9 cellular contexts compared by ENCODE assay signal in the genomic region with DNA sequence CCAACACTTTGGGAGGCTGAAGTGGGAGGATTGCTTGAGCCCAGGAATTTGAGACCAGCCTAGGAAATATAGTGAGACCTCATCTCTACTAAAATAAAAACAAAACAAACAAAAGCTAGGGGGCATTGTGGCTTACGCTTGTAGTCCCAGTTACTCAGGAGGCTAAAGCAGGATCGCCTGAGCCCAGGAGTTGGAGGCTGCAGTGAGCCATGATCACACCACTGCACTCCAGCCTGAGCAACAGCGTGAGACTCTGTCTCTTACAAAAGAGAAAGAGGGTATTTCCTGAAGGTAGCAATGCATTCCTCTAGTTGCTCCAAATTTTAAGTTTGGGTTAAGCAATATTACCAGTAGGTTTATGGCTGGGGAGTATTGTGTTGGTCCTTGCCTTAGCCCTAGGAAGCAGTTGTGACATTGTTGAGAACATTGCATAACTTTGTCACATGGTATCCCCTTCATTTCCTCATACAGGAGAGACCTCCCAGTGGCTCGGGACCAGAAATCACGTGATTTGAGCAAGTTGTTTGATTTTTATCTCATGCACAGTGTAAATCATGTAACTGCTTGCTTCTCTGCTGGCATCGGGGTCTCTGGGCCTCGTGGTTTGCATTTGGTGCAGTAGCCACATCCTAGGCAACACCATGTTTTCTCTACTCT. TPM values are rescaled to one million over a fixed set of nuclear protein-coding genes. Genes with fewer than 3 reads are reported as not detected.
DNase-seq lines count a peak whose midpoint lies in the region; ATAC-seq and TF ChIP-seq lines count a peak whose summit lies in the region.
"Had no signal": no experiment of that assay in that cellular context is flagged by ENCODE, and none has a peak within 500 bp of the region (broad histone marks: within the 10 kb centered on the region; RNA-seq: fewer than 3 reads in every experiment).

No MANE protein-coding gene starts in this region.

- peaks cover 23% of the 10 kb centered on the region for H3K4me1 ChIP-seq in adipocyte (ENCODE audit: control insufficient read depth, insufficient read depth, low read length)
- peaks cover 0 to 46% (median 17%) of the 10 kb centered on the region in 4 donors for H3K4me1 ChIP-seq in tibial artery

- intact Hi-C loops in lower leg skin (cut with DNase I; ENCODE audit: low total_unique reads), result no loop called here
- intact Hi-C loops in tibial artery (cut with DNase I; ENCODE audit: low total_unique reads), result no loop called here

- H3K4me3 ChIP-seq in adipocyte (ENCODE audit: low read length) (peak overlapping the region; percentile 20), lower leg skin (ENCODE audit: low read depth, poor library complexity, severe bottlenecking) (no peak overlapping the region), tibial artery (no peak overlapping the region)
- H3K4me3 ChIP-seq: GM12878 had no signal

- H3K4me3 Mint-ChIP-seq in type B pancreatic cell, result no peak overlapping the region

- peaks cover 20% of the 10 kb centered on the region for H3K27me3 ChIP-seq in adipocyte (replicated peaks; ENCODE audit: control insufficient read depth, insufficient read depth, low read length)
- H3K27me3 ChIP-seq in tibial artery, result peaks cover 0 to 3% of the 10 kb centered on the region in 2 donors

- H3K27me3 Mint-ChIP-seq in type B pancreatic cell, result peaks cover 10% of the 10 kb centered on the region

- H3K4me1 Mint-ChIP-seq in type B pancreatic cell (ENCODE audit: unreplicated experiment), result peaks cover 10% of the 10 kb centered on the region

- H3K27ac Mint-ChIP-seq in type B pancreatic cell, result no peak overlapping the region

- TF ChIP-seq POLR2A in lower leg skin (IDR thresholded peaks at IDR 0.05), result no peak

- H3K9me3 Mint-ChIP-seq in type B pancreatic cell, result no peaks in the 10 kb centered on the region

- peak overlapping the region; percentile 61 for H3K9ac ChIP-seq in adipocyte (ENCODE audit: low read length)

- in situ Hi-C loops in KBM-7 (cut with MboI; ENCODE audit: low pct_unique_long_range_greater_than_20kb, low sequenced_read_pairs), result no loop called here

- DNase-seq in KBM-7, result peak; percentile 82
- peak; percentile 84 for DNase-seq in adipocyte (ENCODE audit: low read depth)
- peak; percentile 89 to 95 for DNase-seq in lower leg skin (ENCODE audit: low spot score in 2 of 2)
- peak; percentile 84 to 90 for DNase-seq in tibial artery
- no peak for DNase-seq in type B pancreatic cell (ENCODE audit: extremely low spot score, unreplicated experiment)
- no peak for DNase-seq in NCI-H774 (lab: John Stamatoyannopoulos, UW)

- H3K36me3 ChIP-seq in adipocyte (ENCODE audit: control insufficient read depth, insufficient read depth, low read length, severe bottlenecking), result no peaks in the 10 kb centered on the region
- no peaks in the 10 kb centered on the region for H3K36me3 ChIP-seq in tibial artery

- WGBS in lower leg skin, 2 donors, result 32 to 43% methylated on average over 7 of the region's 7 CpGs

- H3K9me3 ChIP-seq in adipocyte (ENCODE audit: control insufficient read depth, low read length) (no peaks in the 10 kb centered on the region), tibial artery (no peaks in the 10 kb centered on the region)

- H3K27ac ChIP-seq in tibial artery, result peak overlapping the region; percentile 26 to 31
- H3K27ac ChIP-seq: VCaP had no signal

- ATAC-seq in GM18909 (IDR thresholded peaks at IDR 0.05; ENCODE audit: poor library complexity, unreplicated experiment), result no peak
- ATAC-seq: GM12878 had no signal

- TF ChIP-seq CTCF in lower leg skin (IDR thresholded peaks at IDR 0.05) (no peak), tibial artery (IDR thresholded peaks at IDR 0.05) (no peak), type B pancreatic cell (conservative IDR thresholded peaks at IDR 0.05) (no peak)

- no peaks in the 10 kb centered on the region for H3K36me3 Mint-ChIP-seq in type B pancreatic cell

RNA-seq across cellular contexts. Expression of gene SMARCD3, which starts 23.3 kb away (rescaled TPM):
- total RNA-seq in lower leg skin (10 to 100 TPM in 3 of 4 donors, 1 to 10 TPM in 1; 4.8 to 19.8 (median 13.5) TPM), type B pancreatic cell (ENCODE audit: low replicate concordance) (20.0 and 58.4 TPM in 2 replicates)

RNA-seq across cellular contexts. Expression of gene CHPF2, which starts 39.5 kb away (rescaled TPM):
- total RNA-seq in lower leg skin, result 10 to 100 TPM; 15.4 to 32.2 (median 26.7) TPM
- 44.4 and 54.7 TPM in 2 replicates for total RNA-seq in type B pancreatic cell (ENCODE audit: low replicate concordance)

RNA-seq across cellular contexts. Expression of gene ABCF2, which starts 44.8 kb away (rescaled TPM):
- total RNA-seq in lower leg skin, result 100 to 1,000 TPM in 1 of 4 donors, 10 to 100 TPM in 3; 16.4 to 267 (median 29.1) TPM
- total RNA-seq in type B pancreatic cell (ENCODE audit: low replicate concordance), result 35.9 and 46.5 TPM in 2 replicates

Comparison
In these comparisons a context has a peak if more than half of its experiments do, and no peak if none do; other contexts are left out.
1. DNase-seq: peak in KBM-7 (single experiment), adipocyte (single experiment), lower leg skin (2 of 2) and tibial artery (2 of 2); none in type B pancreatic cell (single experiment) and NCI-H774 (single experiment).